ENCODE assay signal across 1 cellular context in the genomic region with DNA sequence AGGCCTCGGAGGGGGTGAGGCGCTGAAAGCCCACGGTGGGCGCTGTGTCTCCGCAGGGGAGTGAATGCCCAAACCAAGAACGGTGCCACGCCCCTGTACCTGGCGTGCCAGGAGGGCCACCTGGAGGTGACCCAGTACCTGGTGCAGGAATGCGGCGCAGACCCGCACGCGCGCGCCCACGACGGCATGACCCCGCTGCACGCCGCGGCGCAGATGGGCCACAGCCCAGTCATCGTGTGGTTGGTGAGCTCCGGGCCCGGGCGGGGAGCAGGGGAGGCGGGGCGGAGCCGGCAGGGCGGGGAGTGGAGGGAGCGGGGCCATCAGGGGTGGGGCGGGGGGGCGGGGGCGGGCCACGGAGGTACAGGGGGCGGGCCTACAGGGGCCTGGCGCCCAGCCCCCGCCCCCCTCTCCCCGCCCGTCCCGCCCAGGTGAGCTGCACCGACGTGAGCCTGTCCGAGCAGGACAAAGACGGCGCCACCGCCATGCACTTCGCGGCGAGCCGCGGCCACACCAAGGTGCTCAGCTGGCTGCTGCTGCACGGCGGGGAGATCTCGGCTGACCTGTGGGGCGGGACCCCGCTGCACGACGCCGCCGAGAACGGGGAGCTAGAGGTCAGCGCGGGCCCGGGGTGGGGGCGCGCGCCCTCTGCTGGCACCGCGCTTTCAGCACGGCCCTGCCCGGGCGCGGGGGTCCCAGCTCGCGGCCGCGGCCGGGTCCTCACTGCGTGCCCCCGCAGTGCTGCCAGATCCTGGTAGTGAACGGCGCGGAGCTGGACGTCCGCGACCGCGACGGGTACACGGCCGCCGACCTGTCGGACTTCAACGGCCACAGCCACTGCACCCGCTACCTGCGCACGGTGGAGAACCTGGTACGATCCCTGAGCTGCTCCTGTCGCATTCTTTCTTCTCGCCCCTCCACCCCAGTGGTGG.
TF ChIP-seq lines count a peak whose summit lies in the region.

No MANE protein-coding gene starts in this region.

TF ChIP-seq in GM23338, 12 proteins besides CTCF, POLR2A, EP300 and RAD21 (continued from another document):
- TF ChIP-seq, protein P1, sequence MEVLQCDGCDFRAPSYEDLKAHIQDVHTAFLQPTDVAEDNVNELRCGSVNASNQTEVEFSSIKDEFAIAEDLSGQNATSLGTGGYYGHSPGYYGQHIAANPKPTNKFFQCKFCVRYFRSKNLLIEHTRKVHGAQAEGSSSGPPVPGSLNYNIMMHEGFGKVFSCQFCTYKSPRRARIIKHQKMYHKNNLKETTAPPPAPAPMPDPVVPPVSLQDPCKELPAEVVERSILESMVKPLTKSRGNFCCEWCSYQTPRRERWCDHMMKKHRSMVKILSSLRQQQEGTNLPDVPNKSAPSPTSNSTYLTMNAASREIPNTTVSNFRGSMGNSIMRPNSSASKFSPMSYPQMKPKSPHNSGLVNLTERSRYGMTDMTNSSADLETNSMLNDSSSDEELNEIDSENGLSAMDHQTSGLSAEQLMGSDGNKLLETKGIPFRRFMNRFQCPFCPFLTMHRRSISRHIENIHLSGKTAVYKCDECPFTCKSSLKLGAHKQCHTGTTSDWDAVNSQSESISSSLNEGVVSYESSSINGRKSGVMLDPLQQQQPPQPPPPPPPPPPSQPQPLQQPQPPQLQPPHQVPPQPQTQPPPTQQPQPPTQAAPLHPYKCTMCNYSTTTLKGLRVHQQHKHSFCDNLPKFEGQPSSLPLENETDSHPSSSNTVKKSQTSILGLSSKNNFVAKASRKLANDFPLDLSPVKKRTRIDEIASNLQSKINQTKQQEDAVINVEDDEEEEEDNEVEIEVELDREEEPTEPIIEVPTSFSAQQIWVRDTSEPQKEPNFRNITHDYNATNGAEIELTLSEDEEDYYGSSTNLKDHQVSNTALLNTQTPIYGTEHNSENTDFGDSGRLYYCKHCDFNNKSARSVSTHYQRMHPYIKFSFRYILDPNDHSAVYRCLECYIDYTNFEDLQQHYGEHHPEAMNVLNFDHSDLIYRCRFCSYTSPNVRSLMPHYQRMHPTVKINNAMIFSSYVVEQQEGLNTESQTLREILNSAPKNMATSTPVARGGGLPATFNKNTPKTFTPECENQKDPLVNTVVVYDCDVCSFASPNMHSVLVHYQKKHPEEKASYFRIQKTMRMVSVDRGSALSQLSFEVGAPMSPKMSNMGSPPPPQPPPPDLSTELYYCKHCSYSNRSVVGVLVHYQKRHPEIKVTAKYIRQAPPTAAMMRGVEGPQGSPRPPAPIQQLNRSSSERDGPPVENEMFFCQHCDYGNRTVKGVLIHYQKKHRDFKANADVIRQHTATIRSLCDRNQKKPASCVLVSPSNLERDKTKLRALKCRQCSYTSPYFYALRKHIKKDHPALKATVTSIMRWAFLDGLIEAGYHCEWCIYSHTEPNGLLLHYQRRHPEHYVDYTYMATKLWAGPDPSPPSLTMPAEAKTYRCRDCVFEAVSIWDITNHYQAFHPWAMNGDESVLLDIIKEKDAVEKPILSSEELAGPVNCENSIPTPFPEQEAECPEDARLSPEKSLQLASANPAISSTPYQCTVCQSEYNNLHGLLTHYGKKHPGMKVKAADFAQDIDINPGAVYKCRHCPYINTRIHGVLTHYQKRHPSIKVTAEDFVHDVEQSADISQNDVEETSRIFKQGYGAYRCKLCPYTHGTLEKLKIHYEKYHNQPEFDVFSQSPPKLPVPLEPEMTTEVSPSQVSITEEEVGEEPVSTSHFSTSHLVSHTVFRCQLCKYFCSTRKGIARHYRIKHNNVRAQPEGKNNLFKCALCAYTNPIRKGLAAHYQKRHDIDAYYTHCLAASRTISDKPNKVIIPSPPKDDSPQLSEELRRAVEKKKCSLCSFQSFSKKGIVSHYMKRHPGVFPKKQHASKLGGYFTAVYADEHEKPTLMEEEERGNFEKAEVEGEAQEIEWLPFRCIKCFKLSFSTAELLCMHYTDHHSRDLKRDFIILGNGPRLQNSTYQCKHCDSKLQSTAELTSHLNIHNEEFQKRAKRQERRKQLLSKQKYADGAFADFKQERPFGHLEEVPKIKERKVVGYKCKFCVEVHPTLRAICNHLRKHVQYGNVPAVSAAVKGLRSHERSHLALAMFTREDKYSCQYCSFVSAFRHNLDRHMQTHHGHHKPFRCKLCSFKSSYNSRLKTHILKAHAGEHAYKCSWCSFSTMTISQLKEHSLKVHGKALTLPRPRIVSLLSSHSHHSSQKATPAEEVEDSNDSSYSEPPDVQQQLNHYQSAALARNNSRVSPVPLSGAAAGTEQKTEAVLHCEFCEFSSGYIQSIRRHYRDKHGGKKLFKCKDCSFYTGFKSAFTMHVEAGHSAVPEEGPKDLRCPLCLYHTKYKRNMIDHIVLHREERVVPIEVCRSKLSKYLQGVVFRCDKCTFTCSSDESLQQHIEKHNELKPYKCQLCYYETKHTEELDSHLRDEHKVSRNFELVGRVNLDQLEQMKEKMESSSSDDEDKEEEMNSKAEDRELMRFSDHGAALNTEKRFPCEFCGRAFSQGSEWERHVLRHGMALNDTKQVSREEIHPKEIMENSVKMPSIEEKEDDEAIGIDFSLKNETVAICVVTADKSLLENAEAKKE (CRISPR knock-in tag; IDR thresholded peaks at IDR 0.05) = no peak
- TF ChIP-seq, protein P2, sequence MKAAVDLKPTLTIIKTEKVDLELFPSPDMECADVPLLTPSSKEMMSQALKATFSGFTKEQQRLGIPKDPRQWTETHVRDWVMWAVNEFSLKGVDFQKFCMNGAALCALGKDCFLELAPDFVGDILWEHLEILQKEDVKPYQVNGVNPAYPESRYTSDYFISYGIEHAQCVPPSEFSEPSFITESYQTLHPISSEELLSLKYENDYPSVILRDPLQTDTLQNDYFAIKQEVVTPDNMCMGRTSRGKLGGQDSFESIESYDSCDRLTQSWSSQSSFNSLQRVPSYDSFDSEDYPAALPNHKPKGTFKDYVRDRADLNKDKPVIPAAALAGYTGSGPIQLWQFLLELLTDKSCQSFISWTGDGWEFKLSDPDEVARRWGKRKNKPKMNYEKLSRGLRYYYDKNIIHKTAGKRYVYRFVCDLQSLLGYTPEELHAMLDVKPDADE (IDR thresholded peaks at IDR 0.05) = no peak
- TF ChIP-seq, protein P3, sequence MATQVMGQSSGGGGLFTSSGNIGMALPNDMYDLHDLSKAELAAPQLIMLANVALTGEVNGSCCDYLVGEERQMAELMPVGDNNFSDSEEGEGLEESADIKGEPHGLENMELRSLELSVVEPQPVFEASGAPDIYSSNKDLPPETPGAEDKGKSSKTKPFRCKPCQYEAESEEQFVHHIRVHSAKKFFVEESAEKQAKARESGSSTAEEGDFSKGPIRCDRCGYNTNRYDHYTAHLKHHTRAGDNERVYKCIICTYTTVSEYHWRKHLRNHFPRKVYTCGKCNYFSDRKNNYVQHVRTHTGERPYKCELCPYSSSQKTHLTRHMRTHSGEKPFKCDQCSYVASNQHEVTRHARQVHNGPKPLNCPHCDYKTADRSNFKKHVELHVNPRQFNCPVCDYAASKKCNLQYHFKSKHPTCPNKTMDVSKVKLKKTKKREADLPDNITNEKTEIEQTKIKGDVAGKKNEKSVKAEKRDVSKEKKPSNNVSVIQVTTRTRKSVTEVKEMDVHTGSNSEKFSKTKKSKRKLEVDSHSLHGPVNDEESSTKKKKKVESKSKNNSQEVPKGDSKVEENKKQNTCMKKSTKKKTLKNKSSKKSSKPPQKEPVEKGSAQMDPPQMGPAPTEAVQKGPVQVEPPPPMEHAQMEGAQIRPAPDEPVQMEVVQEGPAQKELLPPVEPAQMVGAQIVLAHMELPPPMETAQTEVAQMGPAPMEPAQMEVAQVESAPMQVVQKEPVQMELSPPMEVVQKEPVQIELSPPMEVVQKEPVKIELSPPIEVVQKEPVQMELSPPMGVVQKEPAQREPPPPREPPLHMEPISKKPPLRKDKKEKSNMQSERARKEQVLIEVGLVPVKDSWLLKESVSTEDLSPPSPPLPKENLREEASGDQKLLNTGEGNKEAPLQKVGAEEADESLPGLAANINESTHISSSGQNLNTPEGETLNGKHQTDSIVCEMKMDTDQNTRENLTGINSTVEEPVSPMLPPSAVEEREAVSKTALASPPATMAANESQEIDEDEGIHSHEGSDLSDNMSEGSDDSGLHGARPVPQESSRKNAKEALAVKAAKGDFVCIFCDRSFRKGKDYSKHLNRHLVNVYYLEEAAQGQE (IDR thresholded peaks at IDR 0.05; ENCODE audit: unreplicated experiment) = no peak
- TF ChIP-seq CREB1 (CRISPR knock-in tag; IDR thresholded peaks at IDR 0.05; ENCODE audit: low read depth) = no peak
- no peak for TF ChIP-seq NANOG (IDR thresholded peaks at IDR 0.05; ENCODE audit: borderline replicate concordance)
- no peak for TF ChIP-seq STAT1 (IDR thresholded peaks at IDR 0.05; ENCODE audit: unreplicated experiment)
- no peak for TF ChIP-seq JUNB (IDR thresholded peaks at IDR 0.05; ENCODE audit: unreplicated experiment)
- no peak for TF ChIP-seq POLR2AphosphoS5 (IDR thresholded peaks at IDR 0.05; ENCODE audit: low read depth)
- TF ChIP-seq EZH2phosphoT487 (IDR thresholded peaks at IDR 0.05; ENCODE audit: unreplicated experiment) = no peak
- TF ChIP-seq ZNF331 (CRISPR knock-in tag; IDR thresholded peaks at IDR 0.05; ENCODE audit: low read depth) = no peak
